Comparison of ENCODE assay signal across 14 cellular contexts in the genomic region with DNA sequence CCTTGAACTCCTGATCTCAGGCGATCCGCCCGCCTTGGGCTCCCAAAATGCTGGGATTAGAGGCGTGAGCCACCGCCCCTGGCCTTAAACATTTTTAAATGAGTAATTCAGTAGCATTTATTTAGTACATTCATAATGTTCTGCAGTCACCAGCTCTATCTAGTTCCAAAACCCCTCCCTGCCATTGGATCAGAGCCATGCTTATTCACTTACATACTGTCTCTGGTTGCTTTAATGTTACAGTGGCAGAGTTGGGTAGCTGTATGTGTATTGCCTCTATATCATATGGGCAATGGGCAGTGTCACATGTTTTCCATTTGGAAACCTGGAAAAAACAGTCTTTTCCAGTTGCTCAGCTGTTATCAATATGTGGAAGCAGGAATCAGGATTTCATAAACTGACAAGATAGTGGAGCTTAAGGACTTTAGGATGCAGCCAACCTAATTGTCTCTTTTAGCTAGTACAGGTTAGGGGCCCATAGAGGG.
A peak's percentile ranks its signal among the peaks of the same experiment; 100 is the strongest.
DNase-seq lines count a peak whose midpoint lies in the region; ATAC-seq and TF ChIP-seq lines count a peak whose summit lies in the region.
"Had no signal": no experiment of that assay in that cellular context is flagged by ENCODE, and none has a peak within 500 bp of the region (broad histone marks: within the 10 kb centered on the region; RNA-seq: fewer than 3 reads in every experiment).

No MANE protein-coding gene starts in this region.

- H3K36me3 ChIP-seq in RWPE2 (ENCODE audit: low read depth) = peaks cover 17% of the 10 kb centered on the region
- H3K36me3 ChIP-seq in rectal smooth muscle tissue (ENCODE audit: control insufficient read depth, insufficient read depth, low read length) = peaks cover 5% of the 10 kb centered on the region

- H3K27me3 ChIP-seq in RWPE2 (ENCODE audit: insufficient read depth, poor library complexity, severe bottlenecking) (no peaks in the 10 kb centered on the region), rectal smooth muscle tissue (ENCODE audit: control insufficient read depth, insufficient read depth, low read length) (no peaks in the 10 kb centered on the region)
- H3K27me3 ChIP-seq: neutrophil had no signal

- no peak for TF ChIP-seq CTCF in RWPE2 (IDR thresholded peaks at IDR 0.05; ENCODE audit: poor library complexity, severe bottlenecking)
- TF ChIP-seq CTCF in fibroblast of mammary gland (conservative IDR thresholded peaks at IDR 0.05; ENCODE audit: control insufficient read depth, insufficient read depth, low read depth, low read length) = no peak

- peak; percentile 28; the same call in 2 of the 3 replicates for ATAC-seq in RWPE2 (ENCODE audit: low read depth)
- no peak for ATAC-seq in HG02610 (IDR thresholded peaks at IDR 0.05; ENCODE audit: unreplicated experiment)
- no peak for ATAC-seq in HG02885 (IDR thresholded peaks at IDR 0.05; ENCODE audit: poor library complexity, unreplicated experiment)
- no peak for ATAC-seq in HG03095 (IDR thresholded peaks at IDR 0.05; ENCODE audit: unreplicated experiment)
- ATAC-seq: stimulated activated naive CD8-positive, alpha-beta T cell treated with anti-CD3 and anti-CD28 coated beads, Interleukin-15, Interleukin-2, amounts not matched to agents 100 U/mL and 50 U/mL, for 24 hours had no signal

- H3K4me3 ChIP-seq in RWPE2 (ENCODE audit: severe bottlenecking) (no peak overlapping the region), fibroblast of mammary gland (ENCODE audit: control insufficient read depth, low read depth, low read length) (no peak overlapping the region), rectal smooth muscle tissue (ENCODE audit: low read length) (no peak overlapping the region)

- no peaks in the 10 kb centered on the region for H3K9me3 ChIP-seq in RWPE2 (ENCODE audit: severe bottlenecking)
- H3K9me3 ChIP-seq: neutrophil had no signal

- H3K27ac ChIP-seq in RWPE2 (ENCODE audit: poor library complexity, severe bottlenecking) (no peak overlapping the region), rectal smooth muscle tissue (ENCODE audit: low read depth, low read length) (peak overlapping the region; percentile 70)
- H3K27ac ChIP-seq: neutrophil had no signal

- DNase-seq in EL = peak; percentile 23
- no peak for DNase-seq in RWPE2 (ENCODE audit: low spot score)
- peak; percentile 93 for DNase-seq in fibroblast of mammary gland (ENCODE audit: low read depth)
- no peak for DNase-seq in activated gamma-delta T cell (lab: John Stamatoyannopoulos, UW)
- DNase-seq: COR-L47; endodermal cell; NCI-H345; stimulated activated CD4-positive, alpha-beta T cell treated with anti-CD3 and anti-CD28 coated beads, Interleukin-2, amount 100 ng/mL, for 24 hours; stimulated activated naive CD8-positive, alpha-beta T cell treated with anti-CD3 and anti-CD28 coated beads, Interleukin-15, Interleukin-2, amounts not matched to agents 100 U/mL and 50 U/mL, for 24 hours had no signal

- H3K9ac ChIP-seq in rectal smooth muscle tissue (ENCODE audit: low read length) = no peak overlapping the region

- H3K4me1 ChIP-seq in RWPE2 (ENCODE audit: insufficient read depth, poor library complexity, severe bottlenecking) (peaks cover 10% of the 10 kb centered on the region), rectal smooth muscle tissue (ENCODE audit: control insufficient read depth, insufficient read depth, low read length) (peaks cover 8% of the 10 kb centered on the region)

Comparison
In these comparisons a context has a peak if more than half of its experiments do, and no peak if none do; other contexts are left out.
1. DNase-seq: peak in EL (single experiment) and fibroblast of mammary gland (single experiment); none in RWPE2 (single experiment) and activated gamma-delta T cell (single experiment).